In genomic region chr7:27167916-27168264, GRCh38 we compare ENCODE assay signal across 11 cellular contexts. TPM values are rescaled to one million over a fixed set of nuclear protein-coding genes. Genes with fewer than 3 reads are reported as not detected.
DNase-seq lines count a peak whose midpoint lies in the region; ATAC-seq and TF ChIP-seq lines count a peak whose summit lies in the region.
"Had no signal": no experiment of that assay in that cellular context is flagged by ENCODE, and none has a peak within 500 bp of the region (broad histone marks: within the 10 kb centered on the region; RNA-seq: fewer than 3 reads in every experiment).

No MANE protein-coding gene starts in this region.

- peaks cover 83% of the 10 kb centered on the region for H3K27me3 Mint-ChIP-seq in stimulated activated naive CD8-positive, alpha-beta T cell treated with anti-CD3 and anti-CD28 coated beads, Interleukin-15, Interleukin-2, amounts not matched to agents 100 ng/mL and 50 ng/mL, for 24 hours
- peaks cover 100% of the 10 kb centered on the region for H3K27me3 Mint-ChIP-seq in stimulated activated naive CD8-positive, alpha-beta T cell treated with anti-CD3 and anti-CD28 coated beads, Interleukin-15, amount 100 ng/mL, for 72 hours

- no peaks in the 10 kb centered on the region for H3K79me2 ChIP-seq in OCI-LY7 (ENCODE audit: insufficient read depth, low read depth, low read length)

- TF ChIP-seq CTCF in VCaP (conservative IDR thresholded peaks at IDR 0.05) (no peak), OCI-LY7 (conservative IDR thresholded peaks at IDR 0.05; ENCODE audit: low read length) (no peak)

- DNase-seq in stimulated activated naive CD8-positive, alpha-beta T cell treated with anti-CD3 and anti-CD28 coated beads, Interleukin-15, amount 100 ng/mL, for 72 hours, result no peak
- DNase-seq in aorta (peak; percentile 8 to 50), globus pallidus (ENCODE audit: low spot score) (no peak), OCI-LY7 (ENCODE audit: low spot score) (no peak)
- DNase-seq in stimulated activated naive CD4-positive, alpha-beta T cell treated with Interleukin-2 at 50 U/mL for 16 hours (lab: John Stamatoyannopoulos, UW), result no peak
- DNase-seq: CD8-positive, alpha-beta T cell; small intestine had no signal

- intact Hi-C loops in aorta (cut with DNase I) (loop anchor here in 1 of 2 donors (2.0 to 10.0 kb wide), 2 partner anchors 963 to 1311 kb away; partner anchors contain the start of genes CBX3 and HNRNPA2B1), OCI-LY7 (cut with micrococcal nuclease; ENCODE audit: unreplicated experiment) (no loop called here)

- H3K27me3 ChIP-seq in muscle layer of colon (ENCODE audit: control insufficient read depth in 1 of 2, insufficient read depth in 2 of 2, low read length in 2 of 2) (peaks cover 0 to 21% of the 10 kb centered on the region in 2 donors), aorta (ENCODE audit: control insufficient read depth in 1 of 2, insufficient read depth in 2 of 2, low read length in 1 of 2) (peaks cover 0 to 1% of the 10 kb centered on the region in 2 donors)

- peaks cover 45% of the 10 kb centered on the region for H3K4me1 Mint-ChIP-seq in stimulated activated naive CD8-positive, alpha-beta T cell treated with anti-CD3 and anti-CD28 coated beads, Interleukin-15, Interleukin-2, amounts not matched to agents 100 ng/mL and 50 ng/mL, for 24 hours (ENCODE audit: low read depth)
- H3K4me1 Mint-ChIP-seq in stimulated activated naive CD8-positive, alpha-beta T cell treated with anti-CD3 and anti-CD28 coated beads, Interleukin-15, amount 100 ng/mL, for 72 hours, result peaks cover 68% of the 10 kb centered on the region

- H3K36me3 Mint-ChIP-seq in stimulated activated naive CD8-positive, alpha-beta T cell treated with anti-CD3 and anti-CD28 coated beads, Interleukin-15, Interleukin-2, amounts not matched to agents 100 ng/mL and 50 ng/mL, for 24 hours (ENCODE audit: low read depth), result no peaks in the 10 kb centered on the region
- H3K36me3 Mint-ChIP-seq: CD8-positive, alpha-beta T cell had no signal

- no peak overlapping the region for H3K4me2 ChIP-seq in OCI-LY7 (ENCODE audit: low read length)

- WGBS in aorta, 2 donors, result 76 to 91% methylated on average over 4 of the region's 4 CpGs

- H4K20me1 ChIP-seq in OCI-LY7 (ENCODE audit: insufficient read depth, low read length), result no peaks in the 10 kb centered on the region

- no peaks in the 10 kb centered on the region for H3K9me3 ChIP-seq in muscle layer of colon (ENCODE audit: low read length)
- no peaks in the 10 kb centered on the region for H3K9me3 ChIP-seq in aorta (ENCODE audit: control insufficient read depth, low read length)
- H3K9me3 ChIP-seq in OCI-LY7 (ENCODE audit: low read length), result no peaks in the 10 kb centered on the region

- peak overlapping the region; percentile 88 for H3K9ac ChIP-seq in muscle layer of colon (ENCODE audit: low read length)

- ATAC-seq in stimulated activated naive CD8-positive, alpha-beta T cell treated with anti-CD3 and anti-CD28 coated beads, Interleukin-15, amount 100 ng/mL, for 72 hours, result no peak
- no peak for ATAC-seq in aorta (ENCODE audit: low FRiP score)
- ATAC-seq: CD8-positive, alpha-beta T cell had no signal

- H3K4me3 ChIP-seq in muscle layer of colon (ENCODE audit: low read depth in 1 of 2, low read length in 2 of 2), result peak overlapping the region; percentile 67 to 74
- H3K4me3 ChIP-seq in aorta (ENCODE audit: low read length in 2 of 2), result no peak overlapping the region
- H3K4me3 ChIP-seq in OCI-LY7 (ENCODE audit: low read depth, low read length, poor library complexity, severe bottlenecking), result no peak overlapping the region

- no peaks in the 10 kb centered on the region for H3K9me2 ChIP-seq in OCI-LY7 (ENCODE audit: insufficient read depth, low read length)

- no peak overlapping the region for H3K27ac Mint-ChIP-seq in stimulated activated naive CD8-positive, alpha-beta T cell treated with anti-CD3 and anti-CD28 coated beads, Interleukin-15, Interleukin-2, amounts not matched to agents 100 ng/mL and 50 ng/mL, for 24 hours
- H3K27ac Mint-ChIP-seq in stimulated activated naive CD8-positive, alpha-beta T cell treated with anti-CD3 and anti-CD28 coated beads, Interleukin-15, amount 100 ng/mL, for 72 hours, result no peak overlapping the region
- H3K27ac Mint-ChIP-seq: CD8-positive, alpha-beta T cell had no signal

- H2AFZ ChIP-seq in OCI-LY7 (ENCODE audit: low read length), result no peak overlapping the region

- H3K27ac ChIP-seq in VCaP (peak overlapping the region; percentile 99), muscle layer of colon (ENCODE audit: low read depth, low read length) (peak overlapping the region; percentile 100), aorta (ENCODE audit: low read depth in 1 of 2, low read length in 2 of 2) (no peak overlapping the region), OCI-LY7 (ENCODE audit: low read depth, low read length, poor library complexity, severe bottlenecking) (no peak overlapping the region)

- BruUV-seq in OCI-LY7 (replicated peaks; lab: Mats Ljungman, UMichigan), result no TSS peak

- POLR2A ChIA-PET in OCI-LY7 (lab: Charles Lee), result no interaction called here

- H3K4me1 ChIP-seq in muscle layer of colon (ENCODE audit: insufficient read depth, low read length) (no peaks in the 10 kb centered on the region), aorta (ENCODE audit: control insufficient read depth in 1 of 2, insufficient read depth in 2 of 2, low read length in 2 of 2) (no peaks in the 10 kb centered on the region), OCI-LY7 (ENCODE audit: insufficient read depth, low read length, poor library complexity, severe bottlenecking) (no peaks in the 10 kb centered on the region)

- CTCF ChIA-PET in OCI-LY7 (lab: Charles Lee; ENCODE audit: unreplicated experiment), result no interaction called here

- H3K4me3 Mint-ChIP-seq in stimulated activated naive CD8-positive, alpha-beta T cell treated with anti-CD3 and anti-CD28 coated beads, Interleukin-15, Interleukin-2, amounts not matched to agents 100 ng/mL and 50 ng/mL, for 24 hours, result peak overlapping the region; percentile 24
- H3K4me3 Mint-ChIP-seq in stimulated activated naive CD8-positive, alpha-beta T cell treated with anti-CD3 and anti-CD28 coated beads, Interleukin-15, amount 100 ng/mL, for 72 hours, result no peak overlapping the region

- H3K9me3 Mint-ChIP-seq in stimulated activated naive CD8-positive, alpha-beta T cell treated with anti-CD3 and anti-CD28 coated beads, Interleukin-15, Interleukin-2, amounts not matched to agents 100 ng/mL and 50 ng/mL, for 24 hours, result no peaks in the 10 kb centered on the region
- H3K9me3 Mint-ChIP-seq in stimulated activated naive CD8-positive, alpha-beta T cell treated with anti-CD3 and anti-CD28 coated beads, Interleukin-15, amount 100 ng/mL, for 72 hours, result no peaks in the 10 kb centered on the region
- H3K9me3 Mint-ChIP-seq: CD8-positive, alpha-beta T cell had no signal

- H3K36me3 ChIP-seq in muscle layer of colon (ENCODE audit: insufficient read depth, low read length), result peaks cover 7% of the 10 kb centered on the region
- H3K36me3 ChIP-seq in aorta (ENCODE audit: control insufficient read depth in 1 of 2, insufficient read depth in 2 of 2, low read length in 1 of 2), result no peaks in the 10 kb centered on the region
- no peaks in the 10 kb centered on the region for H3K36me3 ChIP-seq in OCI-LY7 (ENCODE audit: insufficient read depth, low read length)

RNA-seq across cellular contexts. Expression of gene HOXA9, which starts 2.6 kb away (rescaled TPM):
- total RNA-seq in aorta (1 to 10 TPM; 1.6 to 5.8 TPM), OCI-LY7 (2022) (not detected in 2 replicates)
- 1 to 10 TPM; 1.5 to 3.1 TPM for polyA plus RNA-seq in aorta
- total RNA-seq in OCI-LY7 (2014; rRNA removed; shearing (Covaris generic)), result not detected in 2 replicates
- total RNA-seq: CD8-positive, alpha-beta T cell; cerebellum had no signal

RNA-seq across cellular contexts. Expression of gene HOXA10, which starts 6.2 kb away (rescaled TPM):
- 10 to 100 TPM in 1 of 2 donors, 1 to 10 TPM in 1; 1.5 to 11.2 TPM for total RNA-seq in aorta
- polyA plus RNA-seq in aorta, result 1 to 10 TPM; 3.4 to 3.6 TPM
- not detected in 2 replicates for total RNA-seq in OCI-LY7 (2014; rRNA removed; shearing (Covaris generic))
- total RNA-seq in OCI-LY7 (2022), result not detected in 2 replicates
- total RNA-seq: CD8-positive, alpha-beta T cell; cerebellum had no signal

RNA-seq across cellular contexts. Expression of gene HOXA7, which starts 11.4 kb away (rescaled TPM):
- 1 to 10 TPM; 4.7 to 9.3 TPM for total RNA-seq in aorta
- polyA plus RNA-seq in aorta, result 1 to 10 TPM; 2.4 to 3.3 TPM
- total RNA-seq in OCI-LY7 (2014; rRNA removed; shearing (Covaris generic)), result 4.1 and 6.0 TPM in 2 replicates
- 0.42 and 1.2 TPM in 2 replicates for total RNA-seq in OCI-LY7 (2022)
- total RNA-seq: CD8-positive, alpha-beta T cell; cerebellum had no signal

RNA-seq across cellular contexts. Expression of gene HOXA3, which starts 15.5 kb away (rescaled TPM):
- total RNA-seq in aorta (10 to 100 TPM in 1 of 2 donors, 1 to 10 TPM in 1; 9.6 to 20.8 TPM), OCI-LY7 (2022) (2.6 and 2.7 TPM in 2 replicates)
- polyA plus RNA-seq in aorta, result 10 to 100 TPM in 1 of 2 donors, 1 to 10 TPM in 1; 3.8 to 12.2 TPM
- total RNA-seq in OCI-LY7 (2014; rRNA removed; shearing (Covaris generic)), result 0.41 TPM in 1 of 2 replicates, not detected in the other
- total RNA-seq: CD8-positive, alpha-beta T cell; cerebellum had no signal

RNA-seq across cellular contexts. Expression of gene HOXA11, which starts 17.1 kb away (rescaled TPM):
- total RNA-seq in aorta (under 1 TPM in 1 of 2 donors, not detected in 1; 0.81 TPM), OCI-LY7 (2022) (not detected in 2 replicates)
- polyA plus RNA-seq in aorta, result under 1 TPM in 1 of 2 donors, not detected in 1; 0.13 TPM
- total RNA-seq in OCI-LY7 (2014; rRNA removed; shearing (Covaris generic)), result not detected in 2 replicates
- total RNA-seq: CD8-positive, alpha-beta T cell; cerebellum had no signal
- polyA plus RNA-seq: small intestine had no signal

Comparison
In these comparisons a context has a peak if more than half of its experiments do, and no peak if none do; other contexts are left out.
1. DNase-seq: peak in aorta (2 of 2); none in stimulated activated naive CD8-positive, alpha-beta T cell treated with anti-CD3 and anti-CD28 coated beads, Interleukin-15, amount 100 ng/mL, for 72 hours (0 of 2), globus pallidus (single experiment), OCI-LY7 (single experiment) and stimulated activated naive CD4-positive, alpha-beta T cell treated with Interleukin-2 at 50 U/mL for 16 hours (single experiment).
2. H3K27ac ChIP-seq: peak in VCaP (single experiment) and muscle layer of colon (single experiment); none in aorta (0 of 2) and OCI-LY7 (single experiment).
3. H3K4me3 ChIP-seq: peak in muscle layer of colon (2 of 2); none in aorta (0 of 2) and OCI-LY7 (single experiment).